In genomic region chr20:39089029-39089428, GRCh38 we compare ENCODE assay signal across 32 cellular contexts.
A peak's percentile ranks its signal among the peaks of the same experiment; 100 is the strongest.
DNase-seq lines count a peak whose midpoint lies in the region; ATAC-seq and TF ChIP-seq lines count a peak whose summit lies in the region.
"Had no signal": no experiment of that assay in that cellular context is flagged by ENCODE, and none has a peak within 500 bp of the region (broad histone marks: within the 10 kb centered on the region; RNA-seq: fewer than 3 reads in every experiment).

No MANE protein-coding gene starts in this region.

- H3K9me3 Mint-ChIP-seq in Calu3 (ENCODE audit: low read depth, unreplicated experiment) (no peaks in the 10 kb centered on the region), HFFc6 (peaks cover 12% of the 10 kb centered on the region), memory B cell (peaks cover 4% of the 10 kb centered on the region), type B pancreatic cell (peaks cover 5% of the 10 kb centered on the region)
- H3K9me3 Mint-ChIP-seq in activated T-helper 1 cell treated with anti-CD3 and anti-CD28 coated beads, Interleukin-12 subunit alpha, Interleukin-12 subunit beta, Interleukin-2, Interleukin-4 antibody, amounts not matched to agents 30 ng/mL and 10 ng/mL and 1 ng/mL, durations not matched to agents 14 hours and 24 hours and 36 hours, result peaks cover 6% of the 10 kb centered on the region
- H3K9me3 Mint-ChIP-seq in activated naive CD4-positive, alpha-beta T cell treated with anti-CD3 and anti-CD28 coated beads, Interleukin-2, amount 10 ng/mL, durations not matched to agents 7 days and 5 days, result peaks cover 6% of the 10 kb centered on the region
- H3K9me3 Mint-ChIP-seq: activated T-cell treated with anti-CD3 and anti-CD28 coated beads, Interleukin-2, amount 50 U/mL, for 24 hours had no signal

- H3K4me1 Mint-ChIP-seq in Calu3 (ENCODE audit: low read depth, unreplicated experiment) (no peaks in the 10 kb centered on the region), HFFc6 (ENCODE audit: low read depth) (no peaks in the 10 kb centered on the region), memory B cell (no peaks in the 10 kb centered on the region), type B pancreatic cell (ENCODE audit: unreplicated experiment) (no peaks in the 10 kb centered on the region)
- H3K4me1 Mint-ChIP-seq in activated T-helper 1 cell treated with anti-CD3 and anti-CD28 coated beads, Interleukin-12 subunit alpha, Interleukin-12 subunit beta, Interleukin-2, Interleukin-4 antibody, amounts not matched to agents 30 ng/mL and 10 ng/mL and 1 ng/mL, durations not matched to agents 14 hours and 24 hours and 36 hours (ENCODE audit: low read depth), result no peaks in the 10 kb centered on the region
- no peaks in the 10 kb centered on the region for H3K4me1 Mint-ChIP-seq in activated naive CD4-positive, alpha-beta T cell treated with anti-CD3 and anti-CD28 coated beads, Interleukin-2, amount 10 ng/mL, durations not matched to agents 7 days and 5 days
- H3K4me1 Mint-ChIP-seq: activated CD4-positive, alpha-beta T cell treated with anti-CD3 and anti-CD28 coated beads for 36 hours; nephron had no signal

- no peaks in the 10 kb centered on the region for H4K20me1 ChIP-seq in hepatocyte (ENCODE audit: insufficient read depth, poor library complexity, severe bottlenecking)
- H4K20me1 ChIP-seq: BLaER1 treated with 17β-estradiol and CSF1 and Interleukin-3, amounts not matched to agents 10 nM and 100 nM had no signal

- no peak overlapping the region for H2AFZ ChIP-seq in hepatocyte
- H2AFZ ChIP-seq: GM23338 had no signal

- H3K36me3 Mint-ChIP-seq in Calu3 (ENCODE audit: insufficient read depth, unreplicated experiment), result peaks cover 9% of the 10 kb centered on the region
- 0 out of 2 replicates have a peak, but pooled peaks cover 4% of the 10 kb centered on the region for H3K36me3 Mint-ChIP-seq in HFFc6 (ENCODE audit: low read depth)
- H3K36me3 Mint-ChIP-seq in activated T-helper 1 cell treated with anti-CD3 and anti-CD28 coated beads, Interleukin-12 subunit alpha, Interleukin-12 subunit beta, Interleukin-2, Interleukin-4 antibody, amounts not matched to agents 30 ng/mL and 10 ng/mL and 1 ng/mL, durations not matched to agents 14 hours and 24 hours and 36 hours (ENCODE audit: low read depth), result no peaks in the 10 kb centered on the region
- peaks cover 2% of the 10 kb centered on the region for H3K36me3 Mint-ChIP-seq in memory B cell
- no peaks in the 10 kb centered on the region for H3K36me3 Mint-ChIP-seq in type B pancreatic cell
- H3K36me3 Mint-ChIP-seq in activated naive CD4-positive, alpha-beta T cell treated with anti-CD3 and anti-CD28 coated beads, Interleukin-2, amount 10 ng/mL, durations not matched to agents 7 days and 5 days, result no peaks in the 10 kb centered on the region

- intact Hi-C loops in Calu3 (cut with micrococcal nuclease; ENCODE audit: unreplicated experiment), result no loop called here
- intact Hi-C loops in activated T-helper 1 cell treated with anti-CD3 and anti-CD28 coated beads, Interleukin-12 subunit alpha, Interleukin-12 subunit beta, Interleukin-2, Interleukin-4 antibody, amounts not matched to agents 30 ng/mL and 10 ng/mL and 1 ng/mL, durations not matched to agents 14 hours and 24 hours and 36 hours (cut with micrococcal nuclease), result no loop called here

- 33% methylated on average over 1 of the region's 1 CpG for WGBS in hepatocyte (ENCODE audit: low lambda C conversion rate, missing lambda C conversion rate)

- H3K4me1 ChIP-seq in hepatocyte (ENCODE audit: insufficient read depth), result no peaks in the 10 kb centered on the region
- H3K4me1 ChIP-seq: BLaER1 treated with 17β-estradiol and CSF1 and Interleukin-3, amounts not matched to agents 10 nM and 100 nM; esophagus squamous epithelium; foreskin keratinocyte; suprapubic skin had no signal

- no peak for TF ChIP-seq CTCF in Calu3 (IDR thresholded peaks at IDR 0.05; ENCODE audit: unreplicated experiment)
- no peak for TF ChIP-seq CTCF in HFFc6 (IDR thresholded peaks at IDR 0.05)
- no peak for TF ChIP-seq CTCF in type B pancreatic cell (conservative IDR thresholded peaks at IDR 0.05)
- no peak for TF ChIP-seq CTCF in hepatocyte (IDR thresholded peaks at IDR 0.05; ENCODE audit: poor library complexity)

- BruUV-seq in Calu3 (replicated peaks; lab: Mats Ljungman, UMichigan), result no TSS peak

- H3K9me3 ChIP-seq in hepatocyte (ENCODE audit: low read depth), result no peaks in the 10 kb centered on the region
- H3K9me3 ChIP-seq: mucosa of descending colon, suprapubic skin had no signal

- no peaks in the 10 kb centered on the region for H3K79me2 ChIP-seq in hepatocyte

- no peak overlapping the region for H3K4me3 ChIP-seq in hepatocyte
- H3K4me3 ChIP-seq: BLaER1 treated with 17β-estradiol and CSF1 and Interleukin-3, amounts not matched to agents 10 nM and 100 nM; esophagus squamous epithelium; GM23338; mucosa of descending colon; suprapubic skin had no signal

- no peaks in the 10 kb centered on the region for H3K9me2 ChIP-seq in hepatocyte (replicated peaks; ENCODE audit: insufficient read depth)

- H3K4me3 Mint-ChIP-seq in Calu3 (ENCODE audit: low read depth, unreplicated experiment) (no peak overlapping the region), HFFc6 (no peak overlapping the region), memory B cell (no peak overlapping the region), type B pancreatic cell (no peak overlapping the region)
- H3K4me3 Mint-ChIP-seq in activated T-helper 1 cell treated with anti-CD3 and anti-CD28 coated beads, Interleukin-12 subunit alpha, Interleukin-12 subunit beta, Interleukin-2, Interleukin-4 antibody, amounts not matched to agents 30 ng/mL and 10 ng/mL and 1 ng/mL, durations not matched to agents 14 hours and 24 hours and 36 hours, result no peak overlapping the region
- no peak overlapping the region for H3K4me3 Mint-ChIP-seq in activated naive CD4-positive, alpha-beta T cell treated with anti-CD3 and anti-CD28 coated beads, Interleukin-2, amount 10 ng/mL, durations not matched to agents 7 days and 5 days
- H3K4me3 Mint-ChIP-seq: activated CD4-positive, alpha-beta T cell treated with anti-CD3 and anti-CD28 coated beads for 36 hours; activated naive CD4-positive, alpha-beta T cell treated with anti-CD3 and anti-CD28 coated beads for 36 hours; activated T-cell treated with anti-CD3 and anti-CD28 coated beads, Interleukin-2, amount 50 U/mL, for 24 hours; GM23338; nephron had no signal

- no peak for ATAC-seq in memory B cell (ENCODE audit: low read depth)
- ATAC-seq: activated CD4-positive, alpha-beta T cell treated with anti-CD3 and anti-CD28 coated beads for 36 hours; foreskin keratinocyte; GM23338; mucosa of descending colon had no signal

- H3K27me3 ChIP-seq in hepatocyte, result no peaks in the 10 kb centered on the region
- H3K27me3 ChIP-seq: BLaER1 treated with 17β-estradiol and CSF1 and Interleukin-3, amounts not matched to agents 10 nM and 100 nM; brain microvascular endothelial cell; suprapubic skin had no signal

- H3K27ac Mint-ChIP-seq in Calu3 (ENCODE audit: unreplicated experiment), result peak overlapping the region; percentile 86
- peak overlapping the region; percentile 20; the same call in 1 of the 2 replicates for H3K27ac Mint-ChIP-seq in HFFc6
- peak overlapping the region; percentile 16 for H3K27ac Mint-ChIP-seq in activated T-helper 1 cell treated with anti-CD3 and anti-CD28 coated beads, Interleukin-12 subunit alpha, Interleukin-12 subunit beta, Interleukin-2, Interleukin-4 antibody, amounts not matched to agents 30 ng/mL and 10 ng/mL and 1 ng/mL, durations not matched to agents 14 hours and 24 hours and 36 hours
- H3K27ac Mint-ChIP-seq in memory B cell, result peak overlapping the region; percentile 82
- no peak overlapping the region for H3K27ac Mint-ChIP-seq in type B pancreatic cell
- no peak overlapping the region for H3K27ac Mint-ChIP-seq in activated naive CD4-positive, alpha-beta T cell treated with anti-CD3 and anti-CD28 coated beads, Interleukin-2, amount 10 ng/mL, durations not matched to agents 7 days and 5 days
- H3K27ac Mint-ChIP-seq: activated CD4-positive, alpha-beta T cell treated with anti-CD3 and anti-CD28 coated beads for 36 hours; activated naive CD4-positive, alpha-beta T cell treated with anti-CD3 and anti-CD28 coated beads for 36 hours; activated T-cell treated with anti-CD3 and anti-CD28 coated beads, Interleukin-2, amount 50 U/mL, for 24 hours; GM23338; nephron had no signal

- no peak overlapping the region for H3K4me2 ChIP-seq in hepatocyte
- H3K4me2 ChIP-seq: BLaER1 treated with 17β-estradiol and CSF1 and Interleukin-3, amounts not matched to agents 10 nM and 100 nM; GM23338 had no signal

- no peaks in the 10 kb centered on the region for H3K36me3 ChIP-seq in hepatocyte (replicated peaks; ENCODE audit: insufficient read depth, low read depth)
- H3K36me3 ChIP-seq: BLaER1 treated with 17β-estradiol and CSF1 and Interleukin-3, amounts not matched to agents 10 nM and 100 nM; brain microvascular endothelial cell; esophagus squamous epithelium; suprapubic skin had no signal

- H3K27me3 Mint-ChIP-seq in Calu3 (ENCODE audit: unreplicated experiment) (peaks cover 82% of the 10 kb centered on the region), HFFc6 (ENCODE audit: insufficient read depth) (peaks cover 17% of the 10 kb centered on the region), memory B cell (peaks cover 13% of the 10 kb centered on the region), type B pancreatic cell (peaks cover 19% of the 10 kb centered on the region)
- H3K27me3 Mint-ChIP-seq in activated T-helper 1 cell treated with anti-CD3 and anti-CD28 coated beads, Interleukin-12 subunit alpha, Interleukin-12 subunit beta, Interleukin-2, Interleukin-4 antibody, amounts not matched to agents 30 ng/mL and 10 ng/mL and 1 ng/mL, durations not matched to agents 14 hours and 24 hours and 36 hours (ENCODE audit: insufficient read depth), result no peaks in the 10 kb centered on the region
- peaks cover 28% of the 10 kb centered on the region for H3K27me3 Mint-ChIP-seq in activated naive CD4-positive, alpha-beta T cell treated with anti-CD3 and anti-CD28 coated beads, Interleukin-2, amount 10 ng/mL, durations not matched to agents 7 days and 5 days

- CTCF ChIA-PET in Calu3 (lab: Charles Lee), result interaction anchor here (0.7 kb wide), 1 partner anchor 30 kb away, joined by 4 read pairs; no protein-coding TSS in a partner anchor
- CTCF ChIA-PET in activated naive CD4-positive, alpha-beta T cell treated with anti-CD3 and anti-CD28 coated beads, Interleukin-2, amount 10 ng/mL, durations not matched to agents 7 days and 5 days (lab: Charles Lee), result no interaction called here

- no peak overlapping the region for H3K27ac ChIP-seq in hepatocyte
- H3K27ac ChIP-seq: BLaER1 treated with 17β-estradiol and CSF1 and Interleukin-3, amounts not matched to agents 10 nM and 100 nM; brain microvascular endothelial cell; esophagus squamous epithelium; foreskin keratinocyte; suprapubic skin; VCaP had no signal

- DNase-seq in Calu3, result no peak
- DNase-seq in HFFc6, result no peak
- no peak for DNase-seq in activated T-helper 1 cell treated with anti-CD3 and anti-CD28 coated beads, Interleukin-12 subunit alpha, Interleukin-12 subunit beta, Interleukin-2, Interleukin-4 antibody, amounts not matched to agents 30 ng/mL and 10 ng/mL and 1 ng/mL, durations not matched to agents 14 hours and 24 hours and 36 hours (ENCODE audit: low spot score)
- no peak for DNase-seq in memory B cell (ENCODE audit: low spot score in 2 of 2)
- DNase-seq in type B pancreatic cell (ENCODE audit: extremely low spot score, unreplicated experiment), result no peak
- DNase-seq in activated naive CD4-positive, alpha-beta T cell treated with anti-CD3 and anti-CD28 coated beads, Interleukin-2, amount 10 ng/mL, durations not matched to agents 7 days and 5 days, result no peak
- no peak for DNase-seq in hepatocyte (ENCODE audit: low spot score)
- DNase-seq in activated CD4-positive, alpha-beta T cell treated with anti-CD3 and anti-CD28 coated beads, Interleukin-2, amount 50 U/mL, for 1 hour, result no peak
- DNase-seq: activated CD4-positive, alpha-beta T cell treated with anti-CD3 and anti-CD28 coated beads for 36 hours; activated naive CD4-positive, alpha-beta T cell treated with anti-CD3 and anti-CD28 coated beads for 36 hours; activated T-cell treated with anti-CD3 and anti-CD28 coated beads, Interleukin-2, amount 50 U/mL, for 24 hours; amygdala; brain microvascular endothelial cell; COR-L47; esophagus squamous epithelium; foreskin keratinocyte; head of caudate nucleus; KBM-7; kidney glomerular epithelial cell; mucosa of descending colon; NCI-H1417 treated with DMSO at 0.1 percent for 48 hours; NCI-H2081 treated with DMSO at 0.1 percent for 48 hours; NCI-H2227 treated with DMSO at 0.1 percent for 48 hours; NCI-H526; SHP77; stimulated activated CD4-positive, alpha-beta T cell treated with anti-CD3 and anti-CD28 coated beads, Interleukin-4, amount 100 ng/mL, for 24 hours; T1000 had no signal

Comparison
In these comparisons a context has a peak if more than half of its experiments do, and no peak if none do; other contexts are left out.
1. H3K27ac Mint-ChIP-seq: peak in Calu3 (single experiment), HFFc6 (single experiment), activated T-helper 1 cell treated with anti-CD3 and anti-CD28 coated beads, Interleukin-12 subunit alpha, Interleukin-12 subunit beta, Interleukin-2, Interleukin-4 antibody, amounts not matched to agents 30 ng/mL and 10 ng/mL and 1 ng/mL, durations not matched to agents 14 hours and 24 hours and 36 hours (single experiment) and memory B cell (single experiment); none in type B pancreatic cell (single experiment) and activated naive CD4-positive, alpha-beta T cell treated with anti-CD3 and anti-CD28 coated beads, Interleukin-2, amount 10 ng/mL, durations not matched to agents 7 days and 5 days (single experiment).